16 cellular contexts compared by ENCODE assay signal in the genomic region with DNA sequence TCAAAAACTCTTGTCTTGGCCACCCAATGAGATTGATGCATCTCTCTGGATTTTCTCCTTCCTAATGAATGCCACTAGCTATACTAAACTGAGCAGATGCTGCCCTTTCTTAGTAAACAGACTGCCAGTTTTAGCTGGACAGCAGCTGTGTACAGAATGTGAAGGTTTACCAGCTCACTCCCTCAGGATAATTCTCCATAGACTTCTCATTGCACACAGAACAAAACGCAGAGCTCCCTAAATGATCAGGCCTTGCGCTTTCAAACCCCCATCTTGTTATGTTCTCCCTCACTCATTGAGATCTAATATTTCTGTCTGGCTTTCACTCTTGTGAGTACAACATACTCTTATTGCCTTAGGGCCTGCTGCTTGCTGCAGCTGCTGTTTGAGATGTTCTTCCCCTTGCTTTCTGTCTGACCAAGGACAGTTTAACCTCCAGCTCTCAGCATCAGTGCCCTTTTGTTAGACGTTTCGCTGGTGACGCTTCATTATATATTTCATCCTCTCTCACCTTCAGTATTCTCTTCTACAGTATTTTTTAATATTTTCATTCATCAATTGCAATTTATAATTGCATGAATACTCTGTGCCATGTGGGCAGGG. TPM values are rescaled to one million over a fixed set of nuclear protein-coding genes. Genes with fewer than 3 reads are reported as not detected.
DNase-seq lines count a peak whose midpoint lies in the region; ATAC-seq lines count a peak whose summit lies in the region.
"Had no signal": no experiment of that assay in that cellular context is flagged by ENCODE, and none has a peak within 500 bp of the region (broad histone marks: within the 10 kb centered on the region; RNA-seq: fewer than 3 reads in every experiment).

No MANE protein-coding gene starts in this region.

- no peak for ATAC-seq in T-cell (replicated peaks in 1 of 4)
- no peak for ATAC-seq in activated CD8-positive, alpha-beta memory T cell treated with anti-CD3 and anti-CD28 coated beads, Interleukin-2, amount 10 ng/mL, durations not matched to agents 7 days and 5 days
- ATAC-seq: effector memory CD8-positive, alpha-beta T cell; left lobe of liver had no signal

- no peaks in the 10 kb centered on the region for H3K9me3 Mint-ChIP-seq in T-cell
- no peaks in the 10 kb centered on the region for H3K9me3 Mint-ChIP-seq in activated CD8-positive, alpha-beta memory T cell treated with anti-CD3 and anti-CD28 coated beads, Interleukin-2, amount 10 ng/mL, durations not matched to agents 7 days and 5 days (ENCODE audit: low read depth)
- H3K9me3 Mint-ChIP-seq: activated T-helper 2 cell treated with anti-CD3 and anti-CD28 coated beads, Interferon-gamma antibody, Interleukin-2, Interleukin-4, amounts not matched to agents 10 μg/mL and 5 μg/mL and 100 μg/mL, durations not matched to agents 14 hours and 24 hours and 36 hours; effector memory CD8-positive, alpha-beta T cell had no signal

- POLR2A ChIA-PET in T-cell (lab: Charles Lee), result no interaction called here

- H3K36me3 Mint-ChIP-seq in T-cell, result no peaks in the 10 kb centered on the region
- no peaks in the 10 kb centered on the region for H3K36me3 Mint-ChIP-seq in activated CD8-positive, alpha-beta memory T cell treated with anti-CD3 and anti-CD28 coated beads, Interleukin-2, amount 10 ng/mL, durations not matched to agents 7 days and 5 days

- no peaks in the 10 kb centered on the region for H3K27me3 ChIP-seq in endocrine pancreas (ENCODE audit: control insufficient read depth, insufficient read depth, low read length)
- H3K27me3 ChIP-seq in MG63, result peaks cover 4% of the 10 kb centered on the region; the same call in 1 of the 2 replicates

- H3K36me3 ChIP-seq in endocrine pancreas (ENCODE audit: control insufficient read depth, insufficient read depth, low read length), result no peaks in the 10 kb centered on the region
- no peaks in the 10 kb centered on the region for H3K36me3 ChIP-seq in MG63
- H3K36me3 ChIP-seq: WERI-Rb-1 had no signal

- H3K9me3 ChIP-seq in endocrine pancreas (ENCODE audit: control insufficient read depth, low read length) (no peaks in the 10 kb centered on the region), MG63 (no peaks in the 10 kb centered on the region)

- peaks cover 14% of the 10 kb centered on the region for H3K4me1 ChIP-seq in endocrine pancreas (ENCODE audit: control insufficient read depth, insufficient read depth, low read length)

- no peaks in the 10 kb centered on the region for H3K4me1 Mint-ChIP-seq in T-cell
- H3K4me1 Mint-ChIP-seq in activated CD8-positive, alpha-beta memory T cell treated with anti-CD3 and anti-CD28 coated beads, Interleukin-2, amount 10 ng/mL, durations not matched to agents 7 days and 5 days, result no peaks in the 10 kb centered on the region

- H3K9ac ChIP-seq in endocrine pancreas (ENCODE audit: control insufficient read depth, insufficient read depth, low read length), result no peak overlapping the region

- H3K4me3 ChIP-seq in endocrine pancreas (ENCODE audit: control insufficient read depth, insufficient read depth, low read length) (peak overlapping the region; percentile 61), MG63 (no peak overlapping the region)
- H3K4me3 ChIP-seq: PC-9 had no signal

- CTCF ChIA-PET in T-cell (lab: Charles Lee), result no interaction called here
- CTCF ChIA-PET in activated CD8-positive, alpha-beta memory T cell treated with anti-CD3 and anti-CD28 coated beads, Interleukin-2, amount 10 ng/mL, durations not matched to agents 7 days and 5 days (lab: Charles Lee), result no interaction called here

- H3K27ac Mint-ChIP-seq in T-cell, result no peak overlapping the region
- no peak overlapping the region for H3K27ac Mint-ChIP-seq in activated CD8-positive, alpha-beta memory T cell treated with anti-CD3 and anti-CD28 coated beads, Interleukin-2, amount 10 ng/mL, durations not matched to agents 7 days and 5 days
- H3K27ac Mint-ChIP-seq: activated T-helper 2 cell treated with anti-CD3 and anti-CD28 coated beads, Interferon-gamma antibody, Interleukin-2, Interleukin-4, amounts not matched to agents 10 μg/mL and 5 μg/mL and 100 μg/mL, durations not matched to agents 14 hours and 24 hours and 36 hours; effector memory CD8-positive, alpha-beta T cell had no signal

- DNase-seq in COR-L47 (lab: John Stamatoyannopoulos, UW) (peak; percentile 54), NCI-H1436 treated with DMSO at 0.1 percent for 48 hours (lab: John Stamatoyannopoulos, UW) (peak; percentile 21), NCI-H345 (lab: John Stamatoyannopoulos, UW) (peak; percentile 85), T-cell (no peak), MG63 (no peak)
- no peak for DNase-seq in stimulated activated CD4-positive, alpha-beta T cell treated with anti-CD3 and anti-CD28 coated beads, Interleukin-4, amount 100 ng/mL, for 24 hours
- no peak for DNase-seq in activated CD8-positive, alpha-beta memory T cell treated with anti-CD3 and anti-CD28 coated beads, Interleukin-2, amount 10 ng/mL, durations not matched to agents 7 days and 5 days
- DNase-seq: amniotic stem cell; effector memory CD8-positive, alpha-beta T cell; PC-9; SW 1271; WERI-Rb-1 had no signal

- peaks cover 0 to 4% of the 10 kb centered on the region in 2 donors for H3K27me3 Mint-ChIP-seq in T-cell
- H3K27me3 Mint-ChIP-seq in activated CD8-positive, alpha-beta memory T cell treated with anti-CD3 and anti-CD28 coated beads, Interleukin-2, amount 10 ng/mL, durations not matched to agents 7 days and 5 days, result no peaks in the 10 kb centered on the region
- H3K27me3 Mint-ChIP-seq: effector memory CD8-positive, alpha-beta T cell had no signal

- no peak overlapping the region for H3K4me3 Mint-ChIP-seq in T-cell
- H3K4me3 Mint-ChIP-seq in activated CD8-positive, alpha-beta memory T cell treated with anti-CD3 and anti-CD28 coated beads, Interleukin-2, amount 10 ng/mL, durations not matched to agents 7 days and 5 days, result no peak overlapping the region
- H3K4me3 Mint-ChIP-seq: effector memory CD8-positive, alpha-beta T cell had no signal

RNA-seq across cellular contexts. Expression of a gene that starts 17.3 kb away (rescaled TPM):
- 1 to 10 TPM in 2 of 5 donors, under 1 TPM in 3; 0.13 to 5.0 (median 0.79) TPM for total RNA-seq in T-cell
- not detected in 2 replicates for total RNA-seq in MG63 (2014; rRNA removed; shearing (Covaris generic); ENCODE audit: low replicate concordance)
- total RNA-seq in activated CD8-positive, alpha-beta memory T cell treated with anti-CD3 and anti-CD28 coated beads, Interleukin-2, amount 10 ng/mL, durations not matched to agents 7 days and 5 days, result 1 to 10 TPM; 3.4 to 4.6 TPM
- total RNA-seq: subcutaneous adipose tissue had no signal

Comparison
In these comparisons a context has a peak if more than half of its experiments do, and no peak if none do; other contexts are left out.
1. DNase-seq: peak in COR-L47 (single experiment), NCI-H1436 treated with DMSO at 0.1 percent for 48 hours (single experiment) and NCI-H345 (single experiment); none in T-cell (0 of 34), stimulated activated CD4-positive, alpha-beta T cell treated with anti-CD3 and anti-CD28 coated beads, Interleukin-4, amount 100 ng/mL, for 24 hours (single experiment), MG63 (single experiment) and activated CD8-positive, alpha-beta memory T cell treated with anti-CD3 and anti-CD28 coated beads, Interleukin-2, amount 10 ng/mL, durations not matched to agents 7 days and 5 days (single experiment).